In genomic region chr5:176768174-176768970, GRCh38 we compare ENCODE assay signal across 14 cellular contexts. TPM values are rescaled to one million over a fixed set of nuclear protein-coding genes. Genes with fewer than 3 reads are reported as not detected.
"Had no signal": no experiment of that assay in that cellular context is flagged by ENCODE, and none has a peak within 500 bp of the region (broad histone marks: within the 10 kb centered on the region; RNA-seq: fewer than 3 reads in every experiment).

No MANE protein-coding gene starts in this region.

- H3K4me1 Mint-ChIP-seq: activated CD4-positive, alpha-beta T cell treated with anti-CD3 and anti-CD28 coated beads, Interleukin-2, amount 10 ng/mL, durations not matched to agents 7 days and 5 days; stimulated activated naive B cell treated with anti-CD40 and anti-IgM and Interleukin-4, amounts not matched to agents 10 μg/mL and 1 μg/mL and 100 μg/mL, for 72 hours; WTC11 had no signal

- ATAC-seq: activated T-cell treated with anti-CD3 and anti-CD28 coated beads, Interleukin-2, amount 50 U/mL, for 72 hours; heart right ventricle; lower lobe of right lung; SK-N-SH treated with all-trans-retinoic acid at 6 μM for 48 hours; stimulated activated naive B cell treated with anti-CD40 and anti-IgM and Interleukin-4, amounts not matched to agents 10 μg/mL and 1 μg/mL and 100 μg/mL, for 72 hours; WTC11 had no signal

- H3K36me3 ChIP-seq: breast epithelium, heart right ventricle, lower lobe of right lung had no signal

- H3K4me3 ChIP-seq: breast epithelium, heart right ventricle, lower lobe of right lung, smooth muscle cell had no signal

- H3K27ac Mint-ChIP-seq: activated CD4-positive, alpha-beta T cell treated with anti-CD3 and anti-CD28 coated beads, Interleukin-2, amount 10 ng/mL, durations not matched to agents 7 days and 5 days; activated T-cell treated with anti-CD3 and anti-CD28 coated beads, Interleukin-2, amount 50 U/mL, for 72 hours; stimulated activated naive B cell treated with anti-CD40 and anti-IgM and Interleukin-4, amounts not matched to agents 10 μg/mL and 1 μg/mL and 100 μg/mL, for 72 hours; T-helper 1 cell treated with Interleukin-12 subunit alpha and Interleukin-12 subunit beta and Interleukin-4 antibody, amounts not matched to agents 30 μg/mL and 1 μg/mL, for 36 hours; WTC11 had no signal

- H3K4me1 ChIP-seq: breast epithelium, heart right ventricle, lower lobe of right lung had no signal

- DNase-seq: activated CD4-positive, alpha-beta T cell treated with anti-CD3 and anti-CD28 coated beads, Interleukin-2, amount 10 ng/mL, durations not matched to agents 7 days and 5 days; activated naive CD4-positive, alpha-beta T cell; activated T-cell treated with anti-CD3 and anti-CD28 coated beads, Interleukin-2, amount 50 U/mL, for 72 hours; heart right ventricle; lower lobe of right lung; midbrain; stimulated activated naive B cell treated with anti-CD40 and anti-IgM and Interleukin-4, amounts not matched to agents 10 μg/mL and 1 μg/mL and 100 μg/mL, for 72 hours; trophoblast cell had no signal

- H3K4me3 Mint-ChIP-seq: activated CD4-positive, alpha-beta T cell treated with anti-CD3 and anti-CD28 coated beads, Interleukin-2, amount 10 ng/mL, durations not matched to agents 7 days and 5 days; activated T-cell treated with anti-CD3 and anti-CD28 coated beads, Interleukin-2, amount 50 U/mL, for 72 hours; stimulated activated naive B cell treated with anti-CD40 and anti-IgM and Interleukin-4, amounts not matched to agents 10 μg/mL and 1 μg/mL and 100 μg/mL, for 72 hours; T-helper 1 cell treated with Interleukin-12 subunit alpha and Interleukin-12 subunit beta and Interleukin-4 antibody, amounts not matched to agents 30 μg/mL and 1 μg/mL, for 36 hours; WTC11 had no signal

- H3K9me3 Mint-ChIP-seq: activated CD4-positive, alpha-beta T cell treated with anti-CD3 and anti-CD28 coated beads, Interleukin-2, amount 10 ng/mL, durations not matched to agents 7 days and 5 days had no signal

- H3K27ac ChIP-seq: breast epithelium, heart right ventricle, lower lobe of right lung had no signal

RNA-seq across cellular contexts. Expression of gene UNC5A, which starts 42.0 kb away (rescaled TPM):
- total RNA-seq: activated CD4-positive, alpha-beta T cell treated with anti-CD3 and anti-CD28 coated beads, Interleukin-2, amount 10 ng/mL, durations not matched to agents 7 days and 5 days; aorta; smooth muscle cell had no signal
